Comparison of ENCODE assay signal across 1 cellular context in the genomic region with DNA sequence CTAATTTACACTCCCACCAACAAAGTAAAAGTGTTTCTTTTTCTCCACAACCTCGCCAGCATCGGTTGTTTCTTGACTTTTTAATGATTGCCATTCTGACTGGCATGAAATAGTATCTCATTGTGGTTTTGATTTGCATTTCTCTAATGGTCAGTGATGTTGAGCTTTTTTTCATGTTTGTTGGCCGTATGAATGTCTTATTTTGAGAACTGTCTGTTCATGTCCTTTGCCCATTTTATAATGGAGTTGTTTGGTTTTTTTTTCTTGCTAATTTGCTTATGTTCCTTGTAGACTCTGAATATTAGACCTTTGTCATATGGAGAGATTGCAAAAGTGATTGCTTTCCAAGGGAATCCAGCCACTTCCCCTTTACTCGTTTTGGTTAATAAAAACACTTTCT.
TF ChIP-seq lines count a peak whose summit lies in the region.

No MANE protein-coding gene starts in this region.

TF ChIP-seq in GM12878, 131 proteins besides CTCF, POLR2A, EP300 and RAD21:
- TF ChIP-seq LARP7 (IDR thresholded peaks at IDR 0.05) (no peak), MTA2 (IDR thresholded peaks at IDR 0.05; ENCODE audit: low read depth) (peak; percentile 22; the same call in 1 of the 2 replicates), PKNOX1 (IDR thresholded peaks at IDR 0.05) (peak; percentile 30; the same call in 1 of the 2 replicates), SPI1 (IDR thresholded peaks at IDR 0.05; ENCODE audit: borderline replicate concordance, insufficient read depth, low read depth, low read length) (0 out of 2 replicates have a peak, but pooled peaks have one; percentile 6)
